ENCODE assay signal across 1 cellular context in the genomic region with DNA sequence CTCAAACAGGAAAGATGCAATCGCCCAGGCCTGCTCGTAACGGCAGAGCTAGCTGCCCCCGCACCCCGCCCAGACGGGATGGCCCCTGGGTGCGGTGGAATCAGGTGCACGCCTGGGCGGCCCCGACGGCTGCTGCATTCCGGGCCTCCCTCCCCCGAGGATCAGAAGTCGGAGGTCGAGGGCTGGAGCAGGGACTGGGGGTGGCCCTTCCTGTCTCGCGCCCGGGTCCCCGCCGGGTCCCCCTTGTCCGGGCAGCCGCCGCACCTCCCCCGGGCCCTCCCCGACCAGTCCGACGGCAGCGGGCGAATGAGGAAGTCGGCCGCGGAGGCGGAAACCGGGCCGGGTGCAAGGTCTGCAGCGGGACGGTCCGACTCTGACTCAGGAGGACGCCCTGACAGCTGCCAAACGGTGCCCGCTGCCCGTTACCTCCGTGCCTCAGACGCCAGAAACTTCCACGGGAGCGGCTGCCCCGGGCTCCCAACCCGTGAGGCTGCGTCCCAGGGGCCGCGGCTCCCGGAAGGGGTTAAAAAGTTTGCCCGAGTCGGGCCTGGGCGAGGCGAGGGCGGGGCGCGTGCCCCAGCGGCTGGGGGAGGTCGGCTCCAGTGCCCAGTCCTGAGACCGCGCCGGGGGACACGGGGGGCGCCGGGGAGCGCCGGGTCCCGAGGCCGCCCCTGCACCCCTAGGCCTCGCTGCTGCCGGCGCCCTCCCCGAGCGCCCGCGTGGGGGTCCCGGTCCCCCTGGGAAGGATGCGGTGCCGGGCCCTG.
TF ChIP-seq lines count a peak whose summit lies in the region.

No MANE protein-coding gene starts in this region.

TF ChIP-seq in HEK293, 187 proteins besides CTCF, POLR2A, EP300 and RAD21 (continued from another document and continues in another):
- TF ChIP-seq, protein P1, sequence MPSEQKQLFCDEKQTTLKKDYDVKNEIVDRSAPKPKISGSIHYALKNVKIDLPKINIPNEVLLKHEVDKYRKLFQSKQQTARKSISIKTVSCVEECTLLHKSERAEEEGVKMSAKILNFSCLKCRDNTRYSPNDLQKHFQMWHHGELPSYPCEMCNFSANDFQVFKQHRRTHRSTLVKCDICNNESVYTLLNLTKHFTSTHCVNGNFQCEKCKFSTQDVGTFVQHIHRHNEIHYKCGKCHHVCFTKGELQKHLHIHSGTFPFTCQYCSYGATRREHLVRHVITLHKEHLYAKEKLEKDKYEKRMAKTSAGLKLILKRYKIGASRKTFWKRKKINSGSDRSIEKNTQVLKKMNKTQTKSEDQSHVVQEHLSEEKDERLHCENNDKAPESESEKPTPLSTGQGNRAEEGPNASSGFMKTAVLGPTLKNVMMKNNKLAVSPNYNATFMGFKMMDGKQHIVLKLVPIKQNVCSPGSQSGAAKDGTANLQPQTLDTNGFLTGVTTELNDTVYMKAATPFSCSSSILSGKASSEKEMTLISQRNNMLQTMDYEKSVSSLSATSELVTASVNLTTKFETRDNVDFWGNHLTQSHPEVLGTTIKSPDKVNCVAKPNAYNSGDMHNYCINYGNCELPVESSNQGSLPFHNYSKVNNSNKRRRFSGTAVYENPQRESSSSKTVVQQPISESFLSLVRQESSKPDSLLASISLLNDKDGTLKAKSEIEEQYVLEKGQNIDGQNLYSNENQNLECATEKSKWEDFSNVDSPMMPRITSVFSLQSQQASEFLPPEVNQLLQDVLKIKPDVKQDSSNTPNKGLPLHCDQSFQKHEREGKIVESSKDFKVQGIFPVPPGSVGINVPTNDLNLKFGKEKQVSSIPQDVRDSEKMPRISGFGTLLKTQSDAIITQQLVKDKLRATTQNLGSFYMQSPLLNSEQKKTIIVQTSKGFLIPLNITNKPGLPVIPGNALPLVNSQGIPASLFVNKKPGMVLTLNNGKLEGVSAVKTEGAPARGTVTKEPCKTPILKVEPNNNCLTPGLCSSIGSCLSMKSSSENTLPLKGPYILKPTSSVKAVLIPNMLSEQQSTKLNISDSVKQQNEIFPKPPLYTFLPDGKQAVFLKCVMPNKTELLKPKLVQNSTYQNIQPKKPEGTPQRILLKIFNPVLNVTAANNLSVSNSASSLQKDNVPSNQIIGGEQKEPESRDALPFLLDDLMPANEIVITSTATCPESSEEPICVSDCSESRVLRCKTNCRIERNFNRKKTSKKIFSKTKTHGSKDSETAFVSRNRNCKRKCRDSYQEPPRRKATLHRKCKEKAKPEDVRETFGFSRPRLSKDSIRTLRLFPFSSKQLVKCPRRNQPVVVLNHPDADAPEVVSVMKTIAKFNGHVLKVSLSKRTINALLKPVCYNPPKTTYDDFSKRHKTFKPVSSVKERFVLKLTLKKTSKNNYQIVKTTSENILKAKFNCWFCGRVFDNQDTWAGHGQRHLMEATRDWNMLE (tag by site-specific recombination; conservative IDR thresholded peaks at IDR 0.05; ENCODE audit: low read depth), result no peak
- no peak for TF ChIP-seq SCRT1 (tag by site-specific recombination; IDR thresholded peaks at IDR 0.05; ENCODE audit: borderline replicate concordance)
- TF ChIP-seq ZNF621 (tag by site-specific recombination; IDR thresholded peaks at IDR 0.05), result no peak
- TF ChIP-seq YY1 (tag by site-specific recombination; IDR thresholded peaks at IDR 0.05), result no peak
- no peak for TF ChIP-seq ZNF37A (tag by site-specific recombination; IDR thresholded peaks at IDR 0.05)
- TF ChIP-seq GLI2 (tag by site-specific recombination; IDR thresholded peaks at IDR 0.05; ENCODE audit: borderline replicate concordance, low read depth), result no peak
- TF ChIP-seq ZNF19 (tag by site-specific recombination; IDR thresholded peaks at IDR 0.05; ENCODE audit: low read depth), result no peak
- TF ChIP-seq GLIS1 (tag by site-specific recombination; IDR thresholded peaks at IDR 0.05), result no peak
- TF ChIP-seq ZBTB1 (tag by site-specific recombination; IDR thresholded peaks at IDR 0.05), result 0 out of 2 replicates have a peak, but pooled peaks have one; percentile 14
- TF ChIP-seq KLF1 (tag by site-specific recombination; IDR thresholded peaks at IDR 0.05), result peak; percentile 87
- no peak for TF ChIP-seq ZNF600 (tag by site-specific recombination; IDR thresholded peaks at IDR 0.05)
- no peak for TF ChIP-seq REST (tag by site-specific recombination; IDR thresholded peaks at IDR 0.05)
- TF ChIP-seq ZNF24 (tag by site-specific recombination; IDR thresholded peaks at IDR 0.05), result no peak
- 0 out of 2 replicates have a peak, but pooled peaks have one; percentile 20 for TF ChIP-seq SP7 (tag by site-specific recombination; IDR thresholded peaks at IDR 0.05)
- TF ChIP-seq ZNF214 (tag by site-specific recombination; IDR thresholded peaks at IDR 0.05; ENCODE audit: borderline replicate concordance), result no peak
- TF ChIP-seq ZNF274 (IDR thresholded peaks at IDR 0.05; ENCODE audit: low read length), result no peak
- no peak for TF ChIP-seq ZNF274 (tag by site-specific recombination; IDR thresholded peaks at IDR 0.05; ENCODE audit: borderline replicate concordance)
- no peak for TF ChIP-seq ZNF664 (tag by site-specific recombination; IDR thresholded peaks at IDR 0.05)
- TF ChIP-seq SP2 (tag by site-specific recombination; IDR thresholded peaks at IDR 0.05), result peak; percentile 80
- TF ChIP-seq ZNF692 (tag by site-specific recombination; IDR thresholded peaks at IDR 0.05), result no peak
- TF ChIP-seq SCRT2 (tag by site-specific recombination; IDR thresholded peaks at IDR 0.05), result no peak
- TF ChIP-seq ZNF776 (tag by site-specific recombination; IDR thresholded peaks at IDR 0.05; ENCODE audit: borderline replicate concordance), result no peak
- TF ChIP-seq ZNF768 (tag by site-specific recombination; IDR thresholded peaks at IDR 0.05), result no peak
- TF ChIP-seq ZNF112 (tag by site-specific recombination; IDR thresholded peaks at IDR 0.05), result no peak
- TF ChIP-seq, protein P2, sequence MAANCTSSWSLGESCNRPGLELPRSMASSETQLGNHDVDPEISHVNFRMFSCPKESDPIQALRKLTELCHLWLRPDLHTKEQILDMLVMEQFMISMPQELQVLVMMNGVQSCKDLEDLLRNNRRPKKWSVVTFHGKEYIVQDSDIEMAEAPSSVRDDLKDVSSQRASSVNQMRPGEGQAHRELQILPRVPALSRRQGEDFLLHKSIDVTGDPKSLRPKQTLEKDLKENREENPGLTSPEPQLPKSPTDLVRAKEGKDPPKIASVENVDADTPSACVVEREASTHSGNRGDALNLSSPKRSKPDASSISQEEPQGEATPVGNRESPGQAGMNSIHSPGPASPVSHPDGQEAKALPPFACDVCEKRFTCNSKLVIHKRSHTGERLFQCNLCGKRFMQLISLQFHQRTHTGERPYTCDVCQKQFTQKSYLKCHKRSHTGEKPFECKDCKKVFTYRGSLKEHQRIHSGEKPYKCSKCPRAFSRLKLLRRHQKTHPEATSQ (tag by site-specific recombination; IDR thresholded peaks at IDR 0.05), result peak; percentile 70; the same call in 1 of the 2 replicates
- TF ChIP-seq ZNF184 (tag by site-specific recombination; IDR thresholded peaks at IDR 0.05), result no peak
- no peak for TF ChIP-seq ZNF830 (tag by site-specific recombination; IDR thresholded peaks at IDR 0.05; ENCODE audit: low read depth)
- TF ChIP-seq ZNF354C (tag by site-specific recombination; IDR thresholded peaks at IDR 0.05; ENCODE audit: borderline replicate concordance, low read depth), result no peak
- TF ChIP-seq ZNF791 (tag by site-specific recombination; IDR thresholded peaks at IDR 0.05), result no peak
- no peak for TF ChIP-seq ZNF174 (tag by site-specific recombination; IDR thresholded peaks at IDR 0.05)
- TF ChIP-seq, protein P3, sequence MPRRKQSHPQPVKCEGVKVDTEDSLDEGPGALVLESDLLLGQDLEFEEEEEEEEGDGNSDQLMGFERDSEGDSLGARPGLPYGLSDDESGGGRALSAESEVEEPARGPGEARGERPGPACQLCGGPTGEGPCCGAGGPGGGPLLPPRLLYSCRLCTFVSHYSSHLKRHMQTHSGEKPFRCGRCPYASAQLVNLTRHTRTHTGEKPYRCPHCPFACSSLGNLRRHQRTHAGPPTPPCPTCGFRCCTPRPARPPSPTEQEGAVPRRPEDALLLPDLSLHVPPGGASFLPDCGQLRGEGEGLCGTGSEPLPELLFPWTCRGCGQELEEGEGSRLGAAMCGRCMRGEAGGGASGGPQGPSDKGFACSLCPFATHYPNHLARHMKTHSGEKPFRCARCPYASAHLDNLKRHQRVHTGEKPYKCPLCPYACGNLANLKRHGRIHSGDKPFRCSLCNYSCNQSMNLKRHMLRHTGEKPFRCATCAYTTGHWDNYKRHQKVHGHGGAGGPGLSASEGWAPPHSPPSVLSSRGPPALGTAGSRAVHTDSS (tag by site-specific recombination; IDR thresholded peaks at IDR 0.05), result no peak
- TF ChIP-seq, protein P4, sequence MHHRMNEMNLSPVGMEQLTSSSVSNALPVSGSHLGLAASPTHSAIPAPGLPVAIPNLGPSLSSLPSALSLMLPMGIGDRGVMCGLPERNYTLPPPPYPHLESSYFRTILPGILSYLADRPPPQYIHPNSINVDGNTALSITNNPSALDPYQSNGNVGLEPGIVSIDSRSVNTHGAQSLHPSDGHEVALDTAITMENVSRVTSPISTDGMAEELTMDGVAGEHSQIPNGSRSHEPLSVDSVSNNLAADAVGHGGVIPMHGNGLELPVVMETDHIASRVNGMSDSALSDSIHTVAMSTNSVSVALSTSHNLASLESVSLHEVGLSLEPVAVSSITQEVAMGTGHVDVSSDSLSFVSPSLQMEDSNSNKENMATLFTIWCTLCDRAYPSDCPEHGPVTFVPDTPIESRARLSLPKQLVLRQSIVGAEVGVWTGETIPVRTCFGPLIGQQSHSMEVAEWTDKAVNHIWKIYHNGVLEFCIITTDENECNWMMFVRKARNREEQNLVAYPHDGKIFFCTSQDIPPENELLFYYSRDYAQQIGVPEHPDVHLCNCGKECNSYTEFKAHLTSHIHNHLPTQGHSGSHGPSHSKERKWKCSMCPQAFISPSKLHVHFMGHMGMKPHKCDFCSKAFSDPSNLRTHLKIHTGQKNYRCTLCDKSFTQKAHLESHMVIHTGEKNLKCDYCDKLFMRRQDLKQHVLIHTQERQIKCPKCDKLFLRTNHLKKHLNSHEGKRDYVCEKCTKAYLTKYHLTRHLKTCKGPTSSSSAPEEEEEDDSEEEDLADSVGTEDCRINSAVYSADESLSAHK (tag by site-specific recombination; IDR thresholded peaks at IDR 0.05), result no peak
- TF ChIP-seq, protein P5, sequence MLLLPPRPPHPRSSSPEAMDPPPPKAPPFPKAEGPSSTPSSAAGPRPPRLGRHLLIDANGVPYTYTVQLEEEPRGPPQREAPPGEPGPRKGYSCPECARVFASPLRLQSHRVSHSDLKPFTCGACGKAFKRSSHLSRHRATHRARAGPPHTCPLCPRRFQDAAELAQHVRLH (tag by site-specific recombination; IDR thresholded peaks at IDR 0.05), result no peak
- TF ChIP-seq ZNF292 (tag by site-specific recombination; IDR thresholded peaks at IDR 0.05; ENCODE audit: borderline replicate concordance, low read depth), result no peak
- no peak for TF ChIP-seq ZNF561 (tag by site-specific recombination; IDR thresholded peaks at IDR 0.05; ENCODE audit: borderline replicate concordance)
- TF ChIP-seq ZNF48 (tag by site-specific recombination; IDR thresholded peaks at IDR 0.05), result no peak
- TF ChIP-seq ZNF544 (tag by site-specific recombination; IDR thresholded peaks at IDR 0.05), result no peak
- TF ChIP-seq KLF16 (tag by site-specific recombination; IDR thresholded peaks at IDR 0.05), result 0 out of 2 replicates have a peak, but pooled peaks have one; percentile 35
- no peak for TF ChIP-seq ZNF169 (tag by site-specific recombination; IDR thresholded peaks at IDR 0.05)
- TF ChIP-seq ZFP3 (tag by site-specific recombination; IDR thresholded peaks at IDR 0.05; ENCODE audit: low read depth), result no peak
- no peak for TF ChIP-seq ZNF530 (tag by site-specific recombination; IDR thresholded peaks at IDR 0.05; ENCODE audit: low read depth)
- no peak for TF ChIP-seq ZNF585B (tag by site-specific recombination; IDR thresholded peaks at IDR 0.05)
